ENCODE assay signal across 8 cellular contexts in genomic region chr1:5990913-5991783, GRCh38. TPM values are rescaled to one million over a fixed set of nuclear protein-coding genes. Genes with fewer than 3 reads are reported as not detected.
DNase-seq lines count a peak whose midpoint lies in the region; ATAC-seq and TF ChIP-seq lines count a peak whose summit lies in the region.

No MANE protein-coding gene starts in this region.

- peak overlapping the region; percentile 100 for H3K4me2 ChIP-seq in smooth muscle cell

- H3K27me3 ChIP-seq in body of pancreas (no peaks in the 10 kb centered on the region), iPS-20b (ENCODE audit: insufficient read depth, low read length) (peaks cover 32% of the 10 kb centered on the region), smooth muscle cell (ENCODE audit: low read depth) (peaks cover 12% of the 10 kb centered on the region)

- 11 to 20% methylated on average over 23 to 51 of the region's 53 CpGs for WGBS in body of pancreas, 2 donors
- WGBS in smooth muscle cell (ENCODE audit: low lambda C conversion rate): 10% methylated on average over 40 of the region's 53 CpGs

- no peaks in the 10 kb centered on the region for H3K9me3 ChIP-seq in body of pancreas
- no peaks in the 10 kb centered on the region for H3K9me3 ChIP-seq in iPS-20b (ENCODE audit: insufficient read depth, low read depth, low read length)
- H3K9me3 ChIP-seq in smooth muscle cell (replicated peaks; ENCODE audit: low read depth): no peaks in the 10 kb centered on the region

- in situ Hi-C loops in GM13976 (cut with MboI; ENCODE audit: low sequenced_read_pairs, unreplicated experiment): no loop called here

- TF ChIP-seq CTCF in GM13976 (IDR thresholded peaks at IDR 0.05; ENCODE audit: borderline replicate concordance, control extremely low read depth, extremely low read depth, insufficient read depth, missing control alignments) (no peak), body of pancreas (IDR thresholded peaks at IDR 0.05) (no peak), smooth muscle cell (IDR thresholded peaks at IDR 0.05; ENCODE audit: borderline replicate concordance, insufficient read depth, poor library complexity, severe bottlenecking) (no peak)

- peaks cover 4% of the 10 kb centered on the region for H3K79me2 ChIP-seq in smooth muscle cell (ENCODE audit: low read depth)

- H3K4me1 ChIP-seq in body of pancreas: peaks cover 19% of the 10 kb centered on the region
- peaks cover 11% of the 10 kb centered on the region for H3K4me1 ChIP-seq in iPS-20b (ENCODE audit: insufficient read depth, low read length)
- H3K4me1 ChIP-seq in smooth muscle cell (ENCODE audit: low read depth): peaks cover 16% of the 10 kb centered on the region

- peak overlapping the region; percentile 93 for H2AFZ ChIP-seq in smooth muscle cell (ENCODE audit: low read depth)

- ATAC-seq in body of pancreas (no peak), GM21360 (IDR thresholded peaks at IDR 0.05; ENCODE audit: unreplicated experiment) (no peak)

- DNase-seq in GM13976 (ENCODE audit: low spot score): peak; percentile 75
- peak; percentile 26 for DNase-seq in RPMI7951 (ENCODE audit: low read depth)
- DNase-seq in body of pancreas: peak; percentile 31 to 53 (median 38)
- peak; percentile 54 for DNase-seq in smooth muscle cell (lab: John Stamatoyannopoulos, UW; ENCODE audit: unreplicated experiment)
- no peak for DNase-seq in NCI-H2107 treated with DMSO at 0.1 percent for 48 hours (lab: John Stamatoyannopoulos, UW; ENCODE audit: unreplicated experiment)
- DNase-seq in NCI-H2029 treated with DMSO at 0.1 percent for 48 hours (lab: John Stamatoyannopoulos, UW): no peak

- H3F3A ChIP-seq in smooth muscle cell (ENCODE audit: low read depth): no peaks in the 10 kb centered on the region

- H3K36me3 ChIP-seq in body of pancreas (replicated peaks in 1 of 2; ENCODE audit: insufficient read depth in 1 of 2, low read depth in 2 of 2) (no peaks in the 10 kb centered on the region), iPS-20b (ENCODE audit: insufficient read depth, low read depth, low read length) (no peaks in the 10 kb centered on the region), smooth muscle cell (ENCODE audit: low read depth) (no peaks in the 10 kb centered on the region)

- H3K27ac ChIP-seq in body of pancreas: peak overlapping the region in 2 of 4 donors; percentile 74 to 93
- H3K27ac ChIP-seq in iPS-20b (ENCODE audit: low read length): no peak overlapping the region
- peak overlapping the region; percentile 19 for H3K27ac ChIP-seq in smooth muscle cell (ENCODE audit: low read depth)

- H4K20me1 ChIP-seq in smooth muscle cell (ENCODE audit: low read depth): peaks cover 7% of the 10 kb centered on the region

- intact Hi-C loops in body of pancreas (cut with DNase I): no loop called here

- H3K9ac ChIP-seq in iPS-20b (ENCODE audit: low read depth, low read length) (no peak overlapping the region), smooth muscle cell (ENCODE audit: low read depth) (peak overlapping the region; percentile 92)

- H3K4me3 ChIP-seq in body of pancreas (peak overlapping the region; percentile 82 to 90), iPS-20b (ENCODE audit: low read length) (peak overlapping the region; percentile 88), smooth muscle cell (peak overlapping the region; percentile 70)

- no peak for TF ChIP-seq POLR2A in body of pancreas (IDR thresholded peaks at IDR 0.05)

RNA-seq across cellular contexts. Expression of gene NPHP4, which starts 1.1 kb away (rescaled TPM):
- total RNA-seq in RPMI7951 (2014; rRNA removed; shearing (Covaris generic)): 5.6 and 6.4 TPM in 2 replicates
- total RNA-seq in body of pancreas: 10 to 100 TPM; 10.4 to 48.5 TPM
- total RNA-seq in smooth muscle cell: 8.4 and 8.6 TPM in 2 replicates
- polyA plus RNA-seq in smooth muscle cell: 4.9 and 5.4 TPM in 2 replicates

RNA-seq across cellular contexts. Expression of gene KCNAB2, which starts 54.5 kb away (rescaled TPM):
- total RNA-seq in RPMI7951 (2014; rRNA removed; shearing (Covaris generic)): 4.0 and 5.5 TPM in 2 replicates
- total RNA-seq in body of pancreas: 1 to 10 TPM; 4.6 to 7.0 TPM
- 1.4 and 3.6 TPM in 2 replicates for total RNA-seq in smooth muscle cell
- polyA plus RNA-seq in smooth muscle cell: 2.9 and 3.9 TPM in 2 replicates

Comparison
In these comparisons a context has a peak if more than half of its experiments do, and no peak if none do; other contexts are left out.
1. DNase-seq: peak in GM13976 (single experiment), RPMI7951 (single experiment), body of pancreas (4 of 4) and smooth muscle cell (single experiment); none in NCI-H2107 treated with DMSO at 0.1 percent for 48 hours (single experiment) and NCI-H2029 treated with DMSO at 0.1 percent for 48 hours (single experiment).
2. Peak in every context shown above with its lines, with median percentiles within 50 percentile points of each other: H3K4me3 ChIP-seq.